Comparison of ENCODE assay signal across 8 cellular contexts in genomic region chrX:125203737-125204578, GRCh38.
DNase-seq lines count a peak whose midpoint lies in the region; ATAC-seq and TF ChIP-seq lines count a peak whose summit lies in the region.

No MANE protein-coding gene starts in this region.

- no peak overlapping the region for H3K23ac ChIP-seq in mesendoderm (ENCODE audit: low read length)

- no peaks in the 10 kb centered on the region for H3K9me3 Mint-ChIP-seq in type B pancreatic cell

- H4K8ac ChIP-seq in mesendoderm (ENCODE audit: low read depth, low read length), result no peak overlapping the region

- H4K5ac ChIP-seq in mesendoderm (ENCODE audit: low read length), result no peak overlapping the region

- H2AK5ac ChIP-seq in mesendoderm (ENCODE audit: low read length), result no peak overlapping the region

- peak overlapping the region; percentile 90 for H3K4me3 Mint-ChIP-seq in type B pancreatic cell

- peak overlapping the region; percentile 75 for H3K4me2 ChIP-seq in mesendoderm (ENCODE audit: low read length)

- H2BK15ac ChIP-seq in mesendoderm (replicated peaks; ENCODE audit: low read depth), result no peak overlapping the region

- WGBS in mesendoderm (ENCODE audit: extremely low coverage, insufficient coverage, low lambda C conversion rate), result no CpG with 5 or more reads among the region's 63 CpGs

- peaks cover 5% of the 10 kb centered on the region for H3K27me3 ChIP-seq in colonic mucosa
- peaks cover 1% of the 10 kb centered on the region for H3K27me3 ChIP-seq in mesendoderm (ENCODE audit: insufficient read depth, low read length, poor library complexity)

- no peaks in the 10 kb centered on the region for H3K79me1 ChIP-seq in mesendoderm (ENCODE audit: low read length)

- no peaks in the 10 kb centered on the region for H3K36me3 Mint-ChIP-seq in type B pancreatic cell

- no peak for ATAC-seq in HG02981 (IDR thresholded peaks at IDR 0.05; ENCODE audit: unreplicated experiment)
- ATAC-seq in HG03432 (IDR thresholded peaks at IDR 0.05; ENCODE audit: unreplicated experiment), result no peak

- H3K4me3 ChIP-seq in colonic mucosa (peak overlapping the region; percentile 8), mesendoderm (ENCODE audit: low read length) (peak overlapping the region; percentile 35)

- H2BK5ac ChIP-seq in mesendoderm (ENCODE audit: low read length), result no peak overlapping the region

- H3K56ac ChIP-seq in mesendoderm (ENCODE audit: low read length), result peak overlapping the region; percentile 80

- no peak for TF ChIP-seq CTCF in colonic mucosa (IDR thresholded peaks at IDR 0.05)
- no peak for TF ChIP-seq CTCF in type B pancreatic cell (conservative IDR thresholded peaks at IDR 0.05)

- H3K9me3 ChIP-seq in colonic mucosa, result no peaks in the 10 kb centered on the region

- H2BK120ac ChIP-seq in mesendoderm (ENCODE audit: low read depth, low read length), result no peak overlapping the region

- no peak overlapping the region for H3K27ac ChIP-seq in colonic mucosa
- no peak overlapping the region for H3K27ac ChIP-seq in mesendoderm (ENCODE audit: low read depth, low read length)

- H3K9ac ChIP-seq in colonic mucosa (ENCODE audit: low read depth in 2 of 2, low read length in 2 of 2), result no peak overlapping the region
- peak overlapping the region; percentile 50 for H3K9ac ChIP-seq in mesendoderm (ENCODE audit: low read length)

- H3K4me1 Mint-ChIP-seq in type B pancreatic cell (ENCODE audit: unreplicated experiment), result peaks cover 13% of the 10 kb centered on the region

- intact Hi-C loops in colonic mucosa (cut with DNase I), result no loop called here

- DNase-seq in DMS53 treated with DMSO at 0.1 percent for 48 hours (lab: John Stamatoyannopoulos, UW; ENCODE audit: unreplicated experiment) (peak; percentile 33), NCI-H69 (lab: John Stamatoyannopoulos, UW) (peak; percentile 93), colonic mucosa (no peak), mesendoderm (peak; percentile 85), type B pancreatic cell (ENCODE audit: extremely low spot score, unreplicated experiment) (peak; percentile 72), NCI-H2171 treated with DMSO at 0.1 percent for 48 hours (lab: John Stamatoyannopoulos, UW) (no peak)

- no peak overlapping the region for H3K18ac ChIP-seq in mesendoderm (ENCODE audit: low read length)

- H3K4ac ChIP-seq in mesendoderm (ENCODE audit: low read depth, low read length), result no peak overlapping the region

- peak overlapping the region; percentile 59 for H3K27ac Mint-ChIP-seq in type B pancreatic cell

- H3K36me3 ChIP-seq in colonic mucosa, result no peaks in the 10 kb centered on the region
- H3K36me3 ChIP-seq in mesendoderm (ENCODE audit: control insufficient read depth, insufficient read depth, low read length), result no peaks in the 10 kb centered on the region

- peaks cover 73% of the 10 kb centered on the region for H3K27me3 Mint-ChIP-seq in type B pancreatic cell

- H3K4me1 ChIP-seq in colonic mucosa (no peaks in the 10 kb centered on the region), mesendoderm (ENCODE audit: control insufficient read depth, low read depth, low read length) (no peaks in the 10 kb centered on the region)

- no peaks in the 10 kb centered on the region for H3K79me2 ChIP-seq in mesendoderm (ENCODE audit: control insufficient read depth, insufficient read depth, low read length)

Comparison
In these comparisons a context has a peak if more than half of its experiments do, and no peak if none do; other contexts are left out.
1. DNase-seq: peak in DMS53 treated with DMSO at 0.1 percent for 48 hours (single experiment), NCI-H69 (single experiment), mesendoderm (single experiment) and type B pancreatic cell (single experiment); none in colonic mucosa (single experiment) and NCI-H2171 treated with DMSO at 0.1 percent for 48 hours (single experiment).